In the genomic region with DNA sequence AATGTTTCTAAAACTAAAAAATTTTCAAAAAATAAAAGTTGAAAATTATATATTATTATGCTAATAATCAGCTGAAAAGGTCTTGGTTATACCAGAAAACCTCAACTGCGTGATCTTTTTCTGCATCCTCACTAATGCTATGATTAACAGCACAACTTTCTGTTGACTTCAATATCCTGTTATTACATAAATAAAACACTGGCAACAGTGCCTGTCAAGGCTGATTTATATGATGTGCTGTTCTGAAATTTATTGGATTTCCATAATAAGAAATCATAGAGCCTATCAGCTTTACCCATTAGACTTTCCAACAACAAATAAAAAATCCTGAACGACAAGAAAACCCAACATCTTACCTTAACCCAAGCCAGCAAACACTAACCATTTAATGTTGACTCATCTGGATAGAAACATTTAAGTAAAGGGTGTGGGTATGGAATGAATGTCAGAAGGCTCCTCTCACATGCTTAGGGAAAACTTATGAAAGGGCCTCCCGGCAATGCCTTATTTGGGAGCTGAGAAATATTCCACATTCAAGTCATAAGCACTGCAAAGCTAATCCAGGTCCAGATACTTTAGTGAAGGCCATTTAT, we compare ENCODE assay signal across 1 cellular context.
TF ChIP-seq lines count a peak whose summit lies in the region.

No MANE protein-coding gene starts in this region.

TF ChIP-seq in H1, 55 proteins besides CTCF, POLR2A, EP300 and RAD21 (continued from another document):
- TF ChIP-seq KDM1A (IDR thresholded peaks at IDR 0.05; ENCODE audit: borderline replicate concordance, low read length) = no peak
- TF ChIP-seq TAF7 (optimal IDR thresholded peaks at IDR 0.05; ENCODE audit: borderline replicate concordance, low read depth, low read length) = no peak
- no peak for TF ChIP-seq ZNF274 (IDR thresholded peaks at IDR 0.05; ENCODE audit: borderline replicate concordance, extremely low read depth, low read length)
- TF ChIP-seq, protein P1, sequence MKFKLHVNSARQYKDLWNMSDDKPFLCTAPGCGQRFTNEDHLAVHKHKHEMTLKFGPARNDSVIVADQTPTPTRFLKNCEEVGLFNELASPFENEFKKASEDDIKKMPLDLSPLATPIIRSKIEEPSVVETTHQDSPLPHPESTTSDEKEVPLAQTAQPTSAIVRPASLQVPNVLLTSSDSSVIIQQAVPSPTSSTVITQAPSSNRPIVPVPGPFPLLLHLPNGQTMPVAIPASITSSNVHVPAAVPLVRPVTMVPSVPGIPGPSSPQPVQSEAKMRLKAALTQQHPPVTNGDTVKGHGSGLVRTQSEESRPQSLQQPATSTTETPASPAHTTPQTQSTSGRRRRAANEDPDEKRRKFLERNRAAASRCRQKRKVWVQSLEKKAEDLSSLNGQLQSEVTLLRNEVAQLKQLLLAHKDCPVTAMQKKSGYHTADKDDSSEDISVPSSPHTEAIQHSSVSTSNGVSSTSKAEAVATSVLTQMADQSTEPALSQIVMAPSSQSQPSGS (IDR thresholded peaks at IDR 0.05; ENCODE audit: low read length) = no peak
